18 cellular contexts compared by ENCODE assay signal in the genomic region with DNA sequence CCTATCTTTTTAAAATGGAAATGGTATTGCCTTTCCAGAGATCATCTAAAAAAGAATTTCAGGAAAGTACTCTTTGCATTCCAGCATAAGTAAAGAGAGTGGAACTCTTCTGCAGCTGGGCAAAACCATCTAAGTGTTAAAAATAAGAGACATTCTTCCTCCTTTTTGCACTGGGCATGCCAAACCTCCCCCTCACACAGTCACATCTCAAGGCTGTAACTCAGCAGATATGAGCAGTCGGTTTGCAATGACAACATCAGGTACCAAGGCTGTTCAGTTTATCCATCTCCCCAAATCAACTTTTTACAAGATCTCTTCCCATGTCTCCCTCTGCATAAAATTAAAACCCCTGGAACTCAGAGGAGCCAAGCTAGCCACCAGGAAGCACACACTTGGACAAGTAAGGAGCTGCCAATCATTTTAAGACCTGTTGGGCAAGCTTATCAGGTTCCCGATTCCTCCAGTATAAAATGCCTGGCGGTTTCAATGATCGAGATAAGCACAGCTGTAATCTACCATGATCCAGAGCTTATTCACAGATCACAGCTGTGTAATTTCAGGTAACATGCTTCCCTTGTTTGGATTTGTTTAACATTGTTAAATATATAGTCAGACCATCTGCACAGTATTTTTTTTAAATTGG. TPM values are rescaled to one million over a fixed set of nuclear protein-coding genes. Genes with fewer than 3 reads are reported as not detected.
DNase-seq lines count a peak whose midpoint lies in the region; ATAC-seq and TF ChIP-seq lines count a peak whose summit lies in the region.
"Had no signal": no experiment of that assay in that cellular context is flagged by ENCODE, and none has a peak within 500 bp of the region (broad histone marks: within the 10 kb centered on the region; RNA-seq: fewer than 3 reads in every experiment).

No MANE protein-coding gene starts in this region.

- H3K27me3 ChIP-seq in ascending aorta = no peaks in the 10 kb centered on the region

- no peak overlapping the region for H3K4me3 Mint-ChIP-seq in activated T-cell treated with anti-CD3 and anti-CD28 coated beads, Interleukin-2, amount 50 U/mL, for 4 hours
- H3K4me3 Mint-ChIP-seq: activated CD4-positive, alpha-beta T cell treated with anti-CD3 and anti-CD28 coated beads, Interleukin-2, amount 10 ng/mL, durations not matched to agents 7 days and 5 days; activated naive CD4-positive, alpha-beta T cell treated with anti-CD3 and anti-CD28 coated beads, Interleukin-2, amount 10 ng/mL, durations not matched to agents 7 days and 5 days; CD4-positive, alpha-beta T cell; neural crest cell had no signal

- H3K4me1 Mint-ChIP-seq in activated T-cell treated with anti-CD3 and anti-CD28 coated beads, Interleukin-2, amount 50 U/mL, for 4 hours (ENCODE audit: low read depth) = no peaks in the 10 kb centered on the region
- H3K4me1 Mint-ChIP-seq: activated CD4-positive, alpha-beta T cell treated with anti-CD3 and anti-CD28 coated beads, Interleukin-2, amount 10 ng/mL, durations not matched to agents 7 days and 5 days; activated naive CD4-positive, alpha-beta T cell treated with anti-CD3 and anti-CD28 coated beads, Interleukin-2, amount 10 ng/mL, durations not matched to agents 7 days and 5 days had no signal

- H3K9me3 Mint-ChIP-seq in activated T-cell treated with anti-CD3 and anti-CD28 coated beads, Interleukin-2, amount 50 U/mL, for 4 hours = no peaks in the 10 kb centered on the region
- H3K9me3 Mint-ChIP-seq: activated CD4-positive, alpha-beta T cell treated with anti-CD3 and anti-CD28 coated beads, Interleukin-2, amount 10 ng/mL, durations not matched to agents 7 days and 5 days; activated naive CD4-positive, alpha-beta T cell treated with anti-CD3 and anti-CD28 coated beads, Interleukin-2, amount 10 ng/mL, durations not matched to agents 7 days and 5 days; CD4-positive, alpha-beta T cell; neural crest cell had no signal

- ATAC-seq in left colon = peak; percentile 98
- ATAC-seq in activated T-cell treated with anti-CD3 and anti-CD28 coated beads, Interleukin-2, amount 50 U/mL, for 4 hours = no peak
- ATAC-seq in HG03342 (IDR thresholded peaks at IDR 0.05; ENCODE audit: unreplicated experiment) = no peak

- H3K36me3 Mint-ChIP-seq in activated T-cell treated with anti-CD3 and anti-CD28 coated beads, Interleukin-2, amount 50 U/mL, for 4 hours (ENCODE audit: insufficient read depth) = no peaks in the 10 kb centered on the region
- H3K36me3 Mint-ChIP-seq: activated naive CD4-positive, alpha-beta T cell treated with anti-CD3 and anti-CD28 coated beads, Interleukin-2, amount 10 ng/mL, durations not matched to agents 7 days and 5 days had no signal

- H3K4me3 ChIP-seq in ascending aorta = no peak overlapping the region

- peak; percentile 76 for DNase-seq in NCI-H82 (lab: John Stamatoyannopoulos, UW)
- DNase-seq in NCI-H82 treated with DMSO at 0.1 percent for 48 hours (lab: John Stamatoyannopoulos, UW; ENCODE audit: unreplicated experiment) = no peak
- DNase-seq in NCI-H510A (lab: John Stamatoyannopoulos, UW) = peak; percentile 52
- DNase-seq in left colon = peak in 1 of 2 donors; percentile 23
- DNase-seq in NCI-H1694 treated with DMSO at 0.1 percent for 48 hours (lab: John Stamatoyannopoulos, UW) = no peak
- DNase-seq in ascending aorta (ENCODE audit: low spot score in 2 of 2) = no peak
- no peak for DNase-seq in activated T-cell treated with anti-CD3 and anti-CD28 coated beads, Interleukin-2, amount 50 U/mL, for 4 hours
- DNase-seq: ACHN; activated CD4-positive, alpha-beta T cell treated with anti-CD3 and anti-CD28 coated beads, Interleukin-2, amount 10 ng/mL, durations not matched to agents 7 days and 5 days; activated naive CD4-positive, alpha-beta T cell treated with anti-CD3 and anti-CD28 coated beads, Interleukin-2, amount 10 ng/mL, durations not matched to agents 7 days and 5 days; CD4-positive, alpha-beta T cell; GOT3; kidney glomerular epithelial cell; NCI-H187 treated with DMSO at 0.1 percent for 48 hours; RPMI8226; stimulated activated CD4-positive, alpha-beta T cell treated with anti-CD3 and anti-CD28 coated beads, Interleukin-12 subunit alpha, Interleukin-12 subunit beta, amount 100 ng/mL, for 4 hours had no signal

- H3K9me3 ChIP-seq in ascending aorta = no peaks in the 10 kb centered on the region

- intact Hi-C loops in left colon (cut with DNase I, micrococcal nuclease) (no loop called here), ascending aorta (cut with DNase I) (no loop called here)

- H3K36me3 ChIP-seq in ascending aorta = no peaks in the 10 kb centered on the region

- TF ChIP-seq CTCF in ascending aorta (IDR thresholded peaks at IDR 0.05) = no peak

- no peaks in the 10 kb centered on the region for H3K4me1 ChIP-seq in ascending aorta

- no peak overlapping the region for H3K27ac ChIP-seq in ascending aorta

- no peaks in the 10 kb centered on the region for H3K27me3 Mint-ChIP-seq in activated T-cell treated with anti-CD3 and anti-CD28 coated beads, Interleukin-2, amount 50 U/mL, for 4 hours (ENCODE audit: low read depth)
- H3K27me3 Mint-ChIP-seq: activated CD4-positive, alpha-beta T cell treated with anti-CD3 and anti-CD28 coated beads, Interleukin-2, amount 10 ng/mL, durations not matched to agents 7 days and 5 days; activated naive CD4-positive, alpha-beta T cell treated with anti-CD3 and anti-CD28 coated beads, Interleukin-2, amount 10 ng/mL, durations not matched to agents 7 days and 5 days had no signal

RNA-seq across cellular contexts. Expression of a gene that starts 23.2 kb away (rescaled TPM):
- total RNA-seq in left colon = 1 to 10 TPM; 2.8 to 7.1 TPM
- 103 TPM for total RNA-seq in ascending aorta
- total RNA-seq in activated T-cell treated with anti-CD3 and anti-CD28 coated beads, Interleukin-2, amount 50 U/mL, for 4 hours = under 1 TPM in 1 of 3 donors, not detected in 2; 0.08 TPM
- total RNA-seq: activated CD4-positive, alpha-beta T cell treated with anti-CD3 and anti-CD28 coated beads, Interleukin-2, amount 10 ng/mL, durations not matched to agents 7 days and 5 days; CD4-positive, alpha-beta T cell had no signal

Comparison
In these comparisons a context has a peak if more than half of its experiments do, and no peak if none do; other contexts are left out.
1. DNase-seq: peak in NCI-H82 (single experiment) and NCI-H510A (single experiment); none in NCI-H82 treated with DMSO at 0.1 percent for 48 hours (single experiment), NCI-H1694 treated with DMSO at 0.1 percent for 48 hours (single experiment), ascending aorta (0 of 2) and activated T-cell treated with anti-CD3 and anti-CD28 coated beads, Interleukin-2, amount 50 U/mL, for 4 hours (single experiment).
2. RNA of a gene that starts 23.2 kb away (total RNA-seq): 103 TPM in ascending aorta (single experiment); 2.8 to 7.1 TPM in left colon and 0.08 TPM in activated T-cell treated with anti-CD3 and anti-CD28 coated beads, Interleukin-2, amount 50 U/mL, for 4 hours; every median in the first group is over 10 times any median in the second.